ENCODE assay signal across 10 cellular contexts in genomic region chr7:96388166-96388565, GRCh38.
DNase-seq lines count a peak whose midpoint lies in the region; ATAC-seq and TF ChIP-seq lines count a peak whose summit lies in the region.
"Had no signal": no experiment of that assay in that cellular context is flagged by ENCODE, and none has a peak within 500 bp of the region (broad histone marks: within the 10 kb centered on the region; RNA-seq: fewer than 3 reads in every experiment).

No MANE protein-coding gene starts in this region.

- WGBS in smooth muscle cell (ENCODE audit: low lambda C conversion rate), result 32% methylated on average over 2 of the region's 2 CpGs

- H3F3A ChIP-seq in smooth muscle cell (ENCODE audit: low read depth), result peaks cover 9% of the 10 kb centered on the region

- H3K4me3 ChIP-seq in smooth muscle cell, result no peak overlapping the region
- H3K4me3 ChIP-seq: neural progenitor cell had no signal

- no peaks in the 10 kb centered on the region for H3K9me3 ChIP-seq in smooth muscle cell (replicated peaks; ENCODE audit: low read depth)

- no peaks in the 10 kb centered on the region for H3K79me2 ChIP-seq in smooth muscle cell (ENCODE audit: low read depth)

- H3K27ac ChIP-seq in smooth muscle cell (ENCODE audit: low read depth), result peak overlapping the region; percentile 94
- H3K27ac ChIP-seq: neural progenitor cell had no signal

- ATAC-seq in HG03521 (IDR thresholded peaks at IDR 0.05; ENCODE audit: unreplicated experiment) (no peak), HG03108 (IDR thresholded peaks at IDR 0.05; ENCODE audit: unreplicated experiment) (no peak), GM19395 (IDR thresholded peaks at IDR 0.05; ENCODE audit: unreplicated experiment) (no peak)

- DNase-seq in HPDE6-E6E7 (ENCODE audit: extremely low spot score) (peak; percentile 49), SK-MEL-5 (ENCODE audit: low read depth, low spot score) (peak; percentile 14), fibroblast of the conjunctiva (ENCODE audit: low read depth) (peak; percentile 14), smooth muscle cell (lab: John Stamatoyannopoulos, UW; ENCODE audit: unreplicated experiment) (no peak), NCI-H2196 treated with DMSO at 0.1 percent for 48 hours (lab: John Stamatoyannopoulos, UW; ENCODE audit: unreplicated experiment) (no peak)
- DNase-seq: DMS79 had no signal

- in situ Hi-C loops in SK-MEL-5 (cut with HindIII; ENCODE audit: low pct_unique_long_range_greater_than_20kb, low sequenced_read_pairs), result no loop called here

- H3K4me1 ChIP-seq in smooth muscle cell (ENCODE audit: low read depth), result peaks cover 4% of the 10 kb centered on the region

- H3K36me3 ChIP-seq in smooth muscle cell (ENCODE audit: low read depth), result no peaks in the 10 kb centered on the region
- H3K36me3 ChIP-seq: neural progenitor cell had no signal

- TF ChIP-seq CTCF in smooth muscle cell (IDR thresholded peaks at IDR 0.05; ENCODE audit: borderline replicate concordance, insufficient read depth, poor library complexity, severe bottlenecking), result no peak

- H2AFZ ChIP-seq in smooth muscle cell (ENCODE audit: low read depth), result peak overlapping the region; percentile 33

- no peaks in the 10 kb centered on the region for H4K20me1 ChIP-seq in smooth muscle cell (ENCODE audit: low read depth)

- peak overlapping the region; percentile 54 for H3K4me2 ChIP-seq in smooth muscle cell
- H3K4me2 ChIP-seq: neural progenitor cell had no signal

- peak overlapping the region; percentile 51 for H3K9ac ChIP-seq in smooth muscle cell (ENCODE audit: low read depth)
- H3K9ac ChIP-seq: neural progenitor cell had no signal

- H3K27me3 ChIP-seq in smooth muscle cell (ENCODE audit: low read depth), result no peaks in the 10 kb centered on the region
- H3K27me3 ChIP-seq: neural progenitor cell had no signal

Comparison
In these comparisons a context has a peak if more than half of its experiments do, and no peak if none do; other contexts are left out.
1. DNase-seq: peak in HPDE6-E6E7 (single experiment), SK-MEL-5 (single experiment) and fibroblast of the conjunctiva (single experiment); none in smooth muscle cell (single experiment) and NCI-H2196 treated with DMSO at 0.1 percent for 48 hours (single experiment).